In genomic region chr2:42368817-42369550, GRCh38 we compare ENCODE assay signal across 18 cellular contexts. TPM values are rescaled to one million over a fixed set of nuclear protein-coding genes. Genes with fewer than 3 reads are reported as not detected.
DNase-seq lines count a peak whose midpoint lies in the region; ATAC-seq and TF ChIP-seq lines count a peak whose summit lies in the region.
"Had no signal": no experiment of that assay in that cellular context is flagged by ENCODE, and none has a peak within 500 bp of the region (broad histone marks: within the 10 kb centered on the region; RNA-seq: fewer than 3 reads in every experiment).

No MANE protein-coding gene starts in this region.

- H3K4me1 ChIP-seq in lower lobe of right lung (peaks cover 18% of the 10 kb centered on the region), tibial artery (no peaks in the 10 kb centered on the region)
- H3K4me1 ChIP-seq: pancreas had no signal

- H3K9me3 Mint-ChIP-seq in stimulated activated effector memory CD8-positive, alpha-beta T cell treated with anti-CD3 and anti-CD28 coated beads, Interleukin-12 subunit alpha, Interleukin-12 subunit beta, amount 100 ng/mL, for 72 hours, result no peaks in the 10 kb centered on the region
- H3K9me3 Mint-ChIP-seq: activated CD4-positive, alpha-beta memory T cell treated with anti-CD3 and anti-CD28 coated beads for 36 hours; stimulated activated memory B cell treated with anti-CD40 and anti-IgM and Interleukin-4, amounts not matched to agents 10 μg/mL and 1 μg/mL and 100 μg/mL, for 72 hours; T-helper 1 cell treated with Interleukin-12 subunit alpha and Interleukin-12 subunit beta and Interleukin-4 antibody, amounts not matched to agents 30 μg/mL and 1 μg/mL, for 36 hours had no signal

- no peaks in the 10 kb centered on the region for H3K4me1 Mint-ChIP-seq in stimulated activated effector memory CD8-positive, alpha-beta T cell treated with anti-CD3 and anti-CD28 coated beads, Interleukin-12 subunit alpha, Interleukin-12 subunit beta, amount 100 ng/mL, for 72 hours
- H3K4me1 Mint-ChIP-seq: stimulated activated memory B cell treated with anti-CD40 and anti-IgM and Interleukin-4, amounts not matched to agents 10 μg/mL and 1 μg/mL and 100 μg/mL, for 72 hours had no signal

- ATAC-seq in lower lobe of right lung (peak; percentile 17 to 40), GM19035 (IDR thresholded peaks at IDR 0.05; ENCODE audit: unreplicated experiment) (no peak)
- no peak for ATAC-seq in stimulated activated effector memory CD8-positive, alpha-beta T cell treated with anti-CD3 and anti-CD28 coated beads, Interleukin-12 subunit alpha, Interleukin-12 subunit beta, amount 100 ng/mL, for 72 hours
- ATAC-seq: stimulated activated memory B cell treated with anti-CD40 and anti-IgM and Interleukin-4, amounts not matched to agents 10 μg/mL and 1 μg/mL and 100 μg/mL, for 72 hours had no signal

- no peaks in the 10 kb centered on the region for H3K9me3 ChIP-seq in lower lobe of right lung
- no peaks in the 10 kb centered on the region for H3K9me3 ChIP-seq in tibial artery
- H3K9me3 ChIP-seq: pancreas had no signal

- intact Hi-C loops in lower lobe of right lung (cut with DNase I), result no loop called here
- intact Hi-C loops in tibial artery (cut with DNase I; ENCODE audit: low total_unique reads), result loop anchor here (10.0 kb wide), 1 partner anchor 274 kb away; no protein-coding TSS in a partner anchor

- TF ChIP-seq CTCF in lower lobe of right lung (IDR thresholded peaks at IDR 0.05) (no peak), tibial artery (IDR thresholded peaks at IDR 0.05) (no peak)

- H3K4me3 Mint-ChIP-seq in stimulated activated effector memory CD8-positive, alpha-beta T cell treated with anti-CD3 and anti-CD28 coated beads, Interleukin-12 subunit alpha, Interleukin-12 subunit beta, amount 100 ng/mL, for 72 hours, result no peak overlapping the region
- H3K4me3 Mint-ChIP-seq: activated CD4-positive, alpha-beta memory T cell treated with anti-CD3 and anti-CD28 coated beads for 36 hours; stimulated activated memory B cell treated with anti-CD40 and anti-IgM and Interleukin-4, amounts not matched to agents 10 μg/mL and 1 μg/mL and 100 μg/mL, for 72 hours; T-helper 1 cell treated with Interleukin-12 subunit alpha and Interleukin-12 subunit beta and Interleukin-4 antibody, amounts not matched to agents 30 μg/mL and 1 μg/mL, for 36 hours had no signal

- no peaks in the 10 kb centered on the region for H3K36me3 Mint-ChIP-seq in stimulated activated effector memory CD8-positive, alpha-beta T cell treated with anti-CD3 and anti-CD28 coated beads, Interleukin-12 subunit alpha, Interleukin-12 subunit beta, amount 100 ng/mL, for 72 hours
- H3K36me3 Mint-ChIP-seq: activated CD4-positive, alpha-beta memory T cell treated with anti-CD3 and anti-CD28 coated beads for 36 hours; stimulated activated memory B cell treated with anti-CD40 and anti-IgM and Interleukin-4, amounts not matched to agents 10 μg/mL and 1 μg/mL and 100 μg/mL, for 72 hours had no signal

- DNase-seq in COLO668 (lab: John Stamatoyannopoulos, UW; ENCODE audit: unreplicated experiment) (peak; percentile 54), NCI-H1694 treated with DMSO at 0.1 percent for 48 hours (lab: John Stamatoyannopoulos, UW) (peak; percentile 62), cerebellum (ENCODE audit: low spot score) (peak; percentile 68), lower lobe of right lung (no peak), anterior cingulate cortex (lab: John Stamatoyannopoulos, UW) (no peak), tibial artery (no peak)
- DNase-seq in stimulated activated effector memory CD8-positive, alpha-beta T cell treated with anti-CD3 and anti-CD28 coated beads, Interleukin-12 subunit alpha, Interleukin-12 subunit beta, amount 100 ng/mL, for 72 hours (ENCODE audit: low spot score in 2 of 2), result no peak
- DNase-seq: activated CD4-positive, alpha-beta memory T cell treated with anti-CD3 and anti-CD28 coated beads for 36 hours; activated effector memory CD4-positive, alpha-beta T cell treated with anti-CD3 and anti-CD28 coated beads, Interleukin-2, amount 50 U/mL, for 16 hours; brain microvascular endothelial cell; head of caudate nucleus; mesenchymal stem cell; NCI-H1436 treated with DMSO at 0.1 percent for 48 hours; pancreas; stimulated activated CD4-positive, alpha-beta T cell treated with anti-CD3 and anti-CD28 coated beads, Interleukin-1b, Interleukin-23, amount 100 ng/mL, for 48 hours had no signal

- no peak overlapping the region for H3K27ac Mint-ChIP-seq in stimulated activated effector memory CD8-positive, alpha-beta T cell treated with anti-CD3 and anti-CD28 coated beads, Interleukin-12 subunit alpha, Interleukin-12 subunit beta, amount 100 ng/mL, for 72 hours
- H3K27ac Mint-ChIP-seq: activated CD4-positive, alpha-beta memory T cell treated with anti-CD3 and anti-CD28 coated beads for 36 hours; stimulated activated memory B cell treated with anti-CD40 and anti-IgM and Interleukin-4, amounts not matched to agents 10 μg/mL and 1 μg/mL and 100 μg/mL, for 72 hours; T-helper 1 cell treated with Interleukin-12 subunit alpha and Interleukin-12 subunit beta and Interleukin-4 antibody, amounts not matched to agents 30 μg/mL and 1 μg/mL, for 36 hours had no signal

- H3K4me3 ChIP-seq in lower lobe of right lung (peak overlapping the region; percentile 18), tibial artery (no peak overlapping the region)
- H3K4me3 ChIP-seq: pancreas had no signal

- peak overlapping the region; percentile 56 for H3K27ac ChIP-seq in lower lobe of right lung
- no peak overlapping the region for H3K27ac ChIP-seq in tibial artery
- H3K27ac ChIP-seq: brain microvascular endothelial cell, pancreas had no signal

- H3K27me3 ChIP-seq in lower lobe of right lung (ENCODE audit: low read depth) (no peaks in the 10 kb centered on the region), tibial artery (peaks cover 0 to 2% of the 10 kb centered on the region in 2 donors)
- H3K27me3 ChIP-seq: brain microvascular endothelial cell, pancreas had no signal

- H3K36me3 ChIP-seq in lower lobe of right lung, result no peaks in the 10 kb centered on the region
- H3K36me3 ChIP-seq in tibial artery, result no peaks in the 10 kb centered on the region
- H3K36me3 ChIP-seq: brain microvascular endothelial cell, pancreas had no signal

RNA-seq across cellular contexts. Expression of gene COX7A2L, which starts 8.0 kb away (rescaled TPM):
- 79.3 TPM for total RNA-seq in cerebellum
- 89.4 TPM for total RNA-seq in lower lobe of right lung

Comparison
In these comparisons a context has a peak if more than half of its experiments do, and no peak if none do; other contexts are left out.
1. DNase-seq: peak in COLO668 (single experiment), NCI-H1694 treated with DMSO at 0.1 percent for 48 hours (single experiment) and cerebellum (single experiment); none in lower lobe of right lung (single experiment), anterior cingulate cortex (0 of 58), stimulated activated effector memory CD8-positive, alpha-beta T cell treated with anti-CD3 and anti-CD28 coated beads, Interleukin-12 subunit alpha, Interleukin-12 subunit beta, amount 100 ng/mL, for 72 hours (0 of 2) and tibial artery (0 of 2).
2. ATAC-seq: peak in lower lobe of right lung (2 of 2); none in stimulated activated effector memory CD8-positive, alpha-beta T cell treated with anti-CD3 and anti-CD28 coated beads, Interleukin-12 subunit alpha, Interleukin-12 subunit beta, amount 100 ng/mL, for 72 hours (single experiment) and GM19035 (single experiment).